ENCODE assay signal across 8 cellular contexts in the genomic region with DNA sequence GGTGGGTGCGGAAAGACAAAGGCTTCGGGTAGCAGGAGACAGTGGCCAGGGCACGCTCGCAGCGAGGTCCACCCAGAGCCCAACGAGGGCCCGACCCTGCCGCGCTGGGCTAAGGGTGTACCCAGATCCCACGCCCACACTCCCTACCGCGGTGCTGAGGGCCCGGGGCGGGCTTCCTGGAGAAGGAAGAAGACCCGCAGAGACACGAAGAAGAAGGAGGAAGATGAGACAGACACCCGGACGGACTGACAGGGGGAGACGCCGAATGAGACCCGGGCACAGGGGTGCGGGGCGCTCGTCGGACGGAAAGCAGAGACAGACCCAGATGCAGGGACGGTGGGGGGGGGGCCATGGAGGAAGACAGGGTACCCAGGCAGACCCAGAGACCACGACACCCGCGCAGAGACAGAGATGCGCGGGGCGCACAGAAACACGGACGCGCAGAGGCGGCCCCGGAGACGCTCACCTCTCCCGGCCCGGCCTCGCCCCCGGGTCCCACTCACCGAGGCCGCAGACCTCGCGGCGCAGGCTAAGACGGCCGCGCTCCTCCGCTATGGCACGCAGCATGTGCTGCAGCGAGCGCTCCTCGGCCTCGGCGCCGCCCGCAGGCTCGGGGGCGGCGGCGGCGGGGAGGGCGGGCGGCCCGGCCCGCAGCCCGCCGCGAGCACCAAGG. TPM values are rescaled to one million over a fixed set of nuclear protein-coding genes. Genes with fewer than 3 reads are reported as not detected.
DNase-seq lines count a peak whose midpoint lies in the region; ATAC-seq and TF ChIP-seq lines count a peak whose summit lies in the region.

No MANE protein-coding gene starts in this region.

- no peak for TF ChIP-seq POLR2A in lower leg skin (IDR thresholded peaks at IDR 0.05)

- no peaks in the 10 kb centered on the region for H3K27me3 Mint-ChIP-seq in central memory CD8-positive, alpha-beta T cell

- peak overlapping the region; percentile 90 for H3K4me3 Mint-ChIP-seq in central memory CD8-positive, alpha-beta T cell

- no peak for TF ChIP-seq CTCF in lower leg skin (IDR thresholded peaks at IDR 0.05)

- ATAC-seq in GM21825 (IDR thresholded peaks at IDR 0.05; ENCODE audit: unreplicated experiment) (peak; percentile 5), SK-N-SH treated with all-trans-retinoic acid at 6 μM for 48 hours (peak; percentile 76), GM18519 (IDR thresholded peaks at IDR 0.05; ENCODE audit: low FRiP score, unreplicated experiment) (no peak), GM18861 (IDR thresholded peaks at IDR 0.05; ENCODE audit: unreplicated experiment) (no peak)
- ATAC-seq in central memory CD8-positive, alpha-beta T cell (replicated peaks; ENCODE audit: extremely low read depth, poor library complexity, severe bottlenecking) = peak; percentile 25

- H3K27ac Mint-ChIP-seq in central memory CD8-positive, alpha-beta T cell (ENCODE audit: low read depth) = peak overlapping the region; percentile 94

- 0 to 1% methylated on average over 41 to 50 of the region's 72 CpGs for WGBS in lower leg skin, 2 donors

- peak overlapping the region; percentile 61 for H3K4me3 ChIP-seq in lower leg skin (ENCODE audit: low read depth, poor library complexity, severe bottlenecking)

- DNase-seq in 8988T (peak; percentile 55), lower leg skin (ENCODE audit: low spot score in 2 of 2) (no peak)
- DNase-seq in central memory CD8-positive, alpha-beta T cell (ENCODE audit: low spot score in 2 of 2) = peak in 1 of 2 donors; percentile 17
- DNase-seq in stimulated activated naive CD4-positive, alpha-beta T cell treated with Interleukin-2 at 50 U/mL for 16 hours (lab: John Stamatoyannopoulos, UW) = peak; percentile 27

- H3K36me3 Mint-ChIP-seq in central memory CD8-positive, alpha-beta T cell (ENCODE audit: insufficient read depth) = peaks cover 18% of the 10 kb centered on the region

- no peaks in the 10 kb centered on the region for H3K9me3 Mint-ChIP-seq in central memory CD8-positive, alpha-beta T cell

- intact Hi-C loops in lower leg skin (cut with DNase I; ENCODE audit: low total_unique reads) = no loop called here

- peaks cover 37% of the 10 kb centered on the region for H3K4me1 Mint-ChIP-seq in central memory CD8-positive, alpha-beta T cell

TF ChIP-seq in SK-N-SH treated with all-trans-retinoic acid at 6 μM for 48 hours, 23 proteins besides CTCF, POLR2A, EP300 and RAD21:
- TF ChIP-seq CSRNP3 (CRISPR knock-in tag; IDR thresholded peaks at IDR 0.05) (no peak), RARB (CRISPR knock-in tag; IDR thresholded peaks at IDR 0.05) (no peak), ZC3H10 (CRISPR knock-in tag; IDR thresholded peaks at IDR 0.05) (no peak), ZFP30 (CRISPR knock-in tag; IDR thresholded peaks at IDR 0.05) (no peak), ZNF70 (CRISPR knock-in tag; IDR thresholded peaks at IDR 0.05) (no peak), CSDC2 (CRISPR knock-in tag; IDR thresholded peaks at IDR 0.05) (no peak), GLIS3 (CRISPR knock-in tag; IDR thresholded peaks at IDR 0.05) (no peak), ISL1 (CRISPR knock-in tag; IDR thresholded peaks at IDR 0.05) (no peak), BACH2 (CRISPR knock-in tag; IDR thresholded peaks at IDR 0.05; ENCODE audit: borderline replicate concordance) (no peak), CREB5 (CRISPR knock-in tag; IDR thresholded peaks at IDR 0.05; ENCODE audit: low read depth) (no peak), TCF4 (CRISPR knock-in tag; IDR thresholded peaks at IDR 0.05; ENCODE audit: borderline replicate concordance) (no peak), ZNF565 (CRISPR knock-in tag; conservative IDR thresholded peaks at IDR 0.05; ENCODE audit: low read depth) (no peak), ZFP3 (CRISPR knock-in tag; IDR thresholded peaks at IDR 0.05) (no peak), TOX (CRISPR knock-in tag; IDR thresholded peaks at IDR 0.05; ENCODE audit: borderline replicate concordance) (no peak), OSR1 (CRISPR knock-in tag; IDR thresholded peaks at IDR 0.05) (no peak), ZNF8 (CRISPR knock-in tag; IDR thresholded peaks at IDR 0.05) (no peak)
- TF ChIP-seq, protein P1, sequence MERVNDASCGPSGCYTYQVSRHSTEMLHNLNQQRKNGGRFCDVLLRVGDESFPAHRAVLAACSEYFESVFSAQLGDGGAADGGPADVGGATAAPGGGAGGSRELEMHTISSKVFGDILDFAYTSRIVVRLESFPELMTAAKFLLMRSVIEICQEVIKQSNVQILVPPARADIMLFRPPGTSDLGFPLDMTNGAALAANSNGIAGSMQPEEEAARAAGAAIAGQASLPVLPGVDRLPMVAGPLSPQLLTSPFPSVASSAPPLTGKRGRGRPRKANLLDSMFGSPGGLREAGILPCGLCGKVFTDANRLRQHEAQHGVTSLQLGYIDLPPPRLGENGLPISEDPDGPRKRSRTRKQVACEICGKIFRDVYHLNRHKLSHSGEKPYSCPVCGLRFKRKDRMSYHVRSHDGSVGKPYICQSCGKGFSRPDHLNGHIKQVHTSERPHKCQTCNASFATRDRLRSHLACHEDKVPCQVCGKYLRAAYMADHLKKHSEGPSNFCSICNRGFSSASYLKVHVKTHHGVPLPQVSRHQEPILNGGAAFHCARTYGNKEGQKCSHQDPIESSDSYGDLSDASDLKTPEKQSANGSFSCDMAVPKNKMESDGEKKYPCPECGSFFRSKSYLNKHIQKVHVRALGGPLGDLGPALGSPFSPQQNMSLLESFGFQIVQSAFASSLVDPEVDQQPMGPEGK (CRISPR knock-in tag; IDR thresholded peaks at IDR 0.05; ENCODE audit: borderline replicate concordance) = no peak
- TF ChIP-seq, protein P2, sequence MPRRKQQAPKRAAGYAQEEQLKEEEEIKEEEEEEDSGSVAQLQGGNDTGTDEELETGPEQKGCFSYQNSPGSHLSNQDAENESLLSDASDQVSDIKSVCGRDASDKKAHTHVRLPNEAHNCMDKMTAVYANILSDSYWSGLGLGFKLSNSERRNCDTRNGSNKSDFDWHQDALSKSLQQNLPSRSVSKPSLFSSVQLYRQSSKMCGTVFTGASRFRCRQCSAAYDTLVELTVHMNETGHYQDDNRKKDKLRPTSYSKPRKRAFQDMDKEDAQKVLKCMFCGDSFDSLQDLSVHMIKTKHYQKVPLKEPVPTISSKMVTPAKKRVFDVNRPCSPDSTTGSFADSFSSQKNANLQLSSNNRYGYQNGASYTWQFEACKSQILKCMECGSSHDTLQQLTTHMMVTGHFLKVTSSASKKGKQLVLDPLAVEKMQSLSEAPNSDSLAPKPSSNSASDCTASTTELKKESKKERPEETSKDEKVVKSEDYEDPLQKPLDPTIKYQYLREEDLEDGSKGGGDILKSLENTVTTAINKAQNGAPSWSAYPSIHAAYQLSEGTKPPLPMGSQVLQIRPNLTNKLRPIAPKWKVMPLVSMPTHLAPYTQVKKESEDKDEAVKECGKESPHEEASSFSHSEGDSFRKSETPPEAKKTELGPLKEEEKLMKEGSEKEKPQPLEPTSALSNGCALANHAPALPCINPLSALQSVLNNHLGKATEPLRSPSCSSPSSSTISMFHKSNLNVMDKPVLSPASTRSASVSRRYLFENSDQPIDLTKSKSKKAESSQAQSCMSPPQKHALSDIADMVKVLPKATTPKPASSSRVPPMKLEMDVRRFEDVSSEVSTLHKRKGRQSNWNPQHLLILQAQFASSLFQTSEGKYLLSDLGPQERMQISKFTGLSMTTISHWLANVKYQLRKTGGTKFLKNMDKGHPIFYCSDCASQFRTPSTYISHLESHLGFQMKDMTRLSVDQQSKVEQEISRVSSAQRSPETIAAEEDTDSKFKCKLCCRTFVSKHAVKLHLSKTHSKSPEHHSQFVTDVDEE (CRISPR knock-in tag; IDR thresholded peaks at IDR 0.05) = no peak

RNA-seq across cellular contexts. Expression of gene KIAA0930, which starts 0.4 kb away (rescaled TPM):
- 100 to 1,000 TPM in 1 of 4 donors, 10 to 100 TPM in 3; 47.6 to 143 (median 96.8) TPM for total RNA-seq in lower leg skin

RNA-seq across cellular contexts. Expression of gene UPK3A, which starts 44.5 kb away (rescaled TPM):
- total RNA-seq in lower leg skin = under 1 TPM in 1 of 4 donors, not detected in 3; 0.49 TPM

Comparison
In these comparisons a context has a peak if more than half of its experiments do, and no peak if none do; other contexts are left out.
1. DNase-seq: peak in 8988T (single experiment) and stimulated activated naive CD4-positive, alpha-beta T cell treated with Interleukin-2 at 50 U/mL for 16 hours (single experiment); none in lower leg skin (0 of 2).
2. ATAC-seq: peak in GM21825 (single experiment), SK-N-SH treated with all-trans-retinoic acid at 6 μM for 48 hours (single experiment) and central memory CD8-positive, alpha-beta T cell (single experiment); none in GM18519 (single experiment) and GM18861 (single experiment).